In genomic region chr5:426392-426976, GRCh38 we compare ENCODE assay signal across 16 cellular contexts.
"Had no signal": no experiment of that assay in that cellular context is flagged by ENCODE, and none has a peak within 500 bp of the region (broad histone marks: within the 10 kb centered on the region; RNA-seq: fewer than 3 reads in every experiment).

No MANE protein-coding gene starts in this region.

- H3K27ac Mint-ChIP-seq: activated CD4-positive, alpha-beta memory T cell treated with anti-CD3 and anti-CD28 coated beads, Interleukin-2, amount 10 ng/mL, durations not matched to agents 7 days and 5 days; activated CD4-positive, alpha-beta T cell treated with anti-CD3 and anti-CD28 coated beads for 36 hours; mesothelial cell of epicardium; natural killer cell treated with Interleukin-12 subunit alpha and Interleukin-12 subunit beta and Interleukin-15 and Interleukin-18, amount 100 ng/mL, for 72 hours; T-helper 17 cell had no signal

- H3K4me3 Mint-ChIP-seq: activated CD4-positive, alpha-beta memory T cell treated with anti-CD3 and anti-CD28 coated beads, Interleukin-2, amount 10 ng/mL, durations not matched to agents 7 days and 5 days; activated CD4-positive, alpha-beta T cell treated with anti-CD3 and anti-CD28 coated beads for 36 hours; mesothelial cell of epicardium; natural killer cell treated with Interleukin-12 subunit alpha and Interleukin-12 subunit beta and Interleukin-15 and Interleukin-18, amount 100 ng/mL, for 72 hours; T-helper 17 cell had no signal

- H3K9me3 Mint-ChIP-seq: activated CD4-positive, alpha-beta memory T cell treated with anti-CD3 and anti-CD28 coated beads, Interleukin-2, amount 10 ng/mL, durations not matched to agents 7 days and 5 days; mesothelial cell of epicardium; natural killer cell treated with Interleukin-12 subunit alpha and Interleukin-12 subunit beta and Interleukin-15 and Interleukin-18, amount 100 ng/mL, for 72 hours had no signal

- H3K36me3 Mint-ChIP-seq: natural killer cell treated with Interleukin-12 subunit alpha and Interleukin-12 subunit beta and Interleukin-15 and Interleukin-18, amount 100 ng/mL, for 72 hours had no signal

- DNase-seq: brain microvascular endothelial cell; central memory CD4-positive, alpha-beta T cell; gastrocnemius medialis; lower lobe of right lung; spleen; stimulated activated CD4-positive, alpha-beta T cell treated with anti-CD3 and anti-CD28 coated beads, Interleukin-4, amount 100 ng/mL, for 4 hours; stimulated activated naive CD4-positive, alpha-beta T cell; T-helper 17 cell; tibial artery had no signal

- H3K27me3 Mint-ChIP-seq: activated CD4-positive, alpha-beta memory T cell treated with anti-CD3 and anti-CD28 coated beads, Interleukin-2, amount 10 ng/mL, durations not matched to agents 7 days and 5 days had no signal

- FAIRE-seq: colon, keratinocyte had no signal

- ATAC-seq: esophagus mucosa; gastrocnemius medialis; lower lobe of right lung; natural killer cell treated with Interleukin-12 subunit alpha and Interleukin-12 subunit beta and Interleukin-15 and Interleukin-18, amount 100 ng/mL, for 72 hours; T-helper 17 cell had no signal

- H3K4me1 Mint-ChIP-seq: activated CD4-positive, alpha-beta T cell treated with anti-CD3 and anti-CD28 coated beads for 36 hours; T-helper 17 cell had no signal
